8 cellular contexts compared by ENCODE assay signal in the genomic region with DNA sequence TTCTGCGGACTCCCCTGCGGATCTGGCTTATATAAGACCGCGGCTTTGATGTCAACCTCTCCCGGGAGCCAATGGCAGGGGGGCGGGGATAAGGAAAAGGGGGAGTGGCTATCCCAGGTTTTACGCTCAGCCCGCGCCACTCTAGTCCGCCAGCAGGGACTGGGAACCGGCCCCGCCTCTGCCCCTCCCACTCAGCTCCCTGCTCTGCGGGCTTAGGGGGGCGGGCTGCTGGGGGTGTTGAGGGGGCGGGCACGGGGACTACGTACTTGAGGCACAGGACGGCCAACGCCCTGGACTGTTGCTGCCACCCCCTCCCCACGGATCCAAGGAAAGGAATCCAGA. TPM values are rescaled to one million over a fixed set of nuclear protein-coding genes. Genes with fewer than 3 reads are reported as not detected.
A peak's percentile ranks its signal among the peaks of the same experiment; 100 is the strongest.
DNase-seq lines count a peak whose midpoint lies in the region; ATAC-seq, FAIRE-seq and TF ChIP-seq lines count a peak whose summit lies in the region.

Gene HAND1, minus strand, starts transcription at position 4 of the 342 bp plus-strand sequence. CDS start 219 bp downstream, outside the sequence.

- peak within 1 kb of the TSS; percentile 37 for H3K27ac Mint-ChIP-seq in activated CD8-positive, alpha-beta T cell treated with anti-CD3 and anti-CD28 coated beads, Interleukin-2, amount 10 ng/mL, durations not matched to agents 7 days and 5 days

- H3K36me3 ChIP-seq in A673 (ENCODE audit: insufficient read depth, low read length, poor library complexity, severe bottlenecking) (no peaks in the 10 kb centered on the region), thoracic aorta (no peaks in the 10 kb centered on the region)

- CTCF ChIA-PET in A673 (lab: Charles Lee) = interaction anchor here (0.6 kb wide), 2 partner anchors 114 to 760 kb away, joined by 3 to 9 read pairs; no protein-coding TSS in a partner anchor
- CTCF ChIA-PET in activated CD8-positive, alpha-beta T cell treated with anti-CD3 and anti-CD28 coated beads, Interleukin-2, amount 10 ng/mL, durations not matched to agents 7 days and 5 days (lab: Charles Lee) = no interaction called here

- intact Hi-C loops in A673 (cut with micrococcal nuclease; ENCODE audit: unreplicated experiment) = no loop called here

- H3K36me3 Mint-ChIP-seq in activated CD8-positive, alpha-beta T cell treated with anti-CD3 and anti-CD28 coated beads, Interleukin-2, amount 10 ng/mL, durations not matched to agents 7 days and 5 days (ENCODE audit: low read depth) = peaks cover 2% of the 10 kb centered on the region

- DNase-seq in A673 (ENCODE audit: low spot score) (peak; percentile 62), HTR-8/SVneo (ENCODE audit: insufficient read length, low spot score) (peak; percentile 67), thoracic aorta (ENCODE audit: low spot score) (no peak)
- no peak for DNase-seq in activated CD8-positive, alpha-beta T cell treated with anti-CD3 and anti-CD28 coated beads, Interleukin-2, amount 10 ng/mL, durations not matched to agents 7 days and 5 days
- DNase-seq in stimulated activated naive CD4-positive, alpha-beta T cell (lab: John Stamatoyannopoulos, UW) = no peak

- peak within 1 kb of the TSS; percentile 31 for H3K4me3 ChIP-seq in A673 (ENCODE audit: low read depth, low read length, poor library complexity, severe bottlenecking)
- peak within 1 kb of the TSS; percentile 58 for H3K4me3 ChIP-seq in iPS-18c (ENCODE audit: insufficient read depth, low read depth, low read length)
- H3K4me3 ChIP-seq in thoracic aorta = peak within 1 kb of the TSS; percentile 68

- H3K4me1 Mint-ChIP-seq in activated CD8-positive, alpha-beta T cell treated with anti-CD3 and anti-CD28 coated beads, Interleukin-2, amount 10 ng/mL, durations not matched to agents 7 days and 5 days (ENCODE audit: low read depth) = peaks cover 28% of the 10 kb centered on the region

- FAIRE-seq in HTR-8/SVneo (lab: Jason Lieb, UNC) = no peak

- TF ChIP-seq CTCF in A673 (conservative IDR thresholded peaks at IDR 0.05; ENCODE audit: low read depth, low read length) = no peak
- no peak for TF ChIP-seq CTCF in thoracic aorta (IDR thresholded peaks at IDR 0.05)

- POLR2A ChIA-PET in A673 (lab: Charles Lee; ENCODE audit: low non-redundant PET) = no interaction called here
- POLR2A ChIA-PET in activated CD8-positive, alpha-beta T cell treated with anti-CD3 and anti-CD28 coated beads, Interleukin-2, amount 10 ng/mL, durations not matched to agents 7 days and 5 days (lab: Charles Lee) = no interaction called here

- H3K27ac ChIP-seq in A673 (ENCODE audit: low read depth, low read length, poor library complexity, severe bottlenecking) = no peak within 1 kb of the TSS
- no peak within 1 kb of the TSS for H3K27ac ChIP-seq in thoracic aorta

- peaks cover 100% of the 10 kb centered on the region for H3K27me3 ChIP-seq in A673 (replicated peaks; ENCODE audit: insufficient read depth, low read depth, low read length, poor library complexity)
- H3K27me3 ChIP-seq in thoracic aorta (replicated peaks; ENCODE audit: insufficient read depth) = peaks cover 85% of the 10 kb centered on the region

- peak within 1 kb of the TSS; percentile 7 for H3K4me3 Mint-ChIP-seq in activated CD8-positive, alpha-beta T cell treated with anti-CD3 and anti-CD28 coated beads, Interleukin-2, amount 10 ng/mL, durations not matched to agents 7 days and 5 days

- peaks cover 90% of the 10 kb centered on the region for H3K27me3 Mint-ChIP-seq in activated CD8-positive, alpha-beta T cell treated with anti-CD3 and anti-CD28 coated beads, Interleukin-2, amount 10 ng/mL, durations not matched to agents 7 days and 5 days (ENCODE audit: low read depth)

- H3K4me1 ChIP-seq in A673 (ENCODE audit: insufficient read depth, low read length, poor library complexity, severe bottlenecking) (peaks cover 4% of the 10 kb centered on the region), thoracic aorta (ENCODE audit: control insufficient read depth in 1 of 2, low read depth in 2 of 2) (peaks cover 41 to 56% of the 10 kb centered on the region in 2 donors)

- no peaks in the 10 kb centered on the region for H3K9me3 Mint-ChIP-seq in activated CD8-positive, alpha-beta T cell treated with anti-CD3 and anti-CD28 coated beads, Interleukin-2, amount 10 ng/mL, durations not matched to agents 7 days and 5 days (ENCODE audit: insufficient read depth)

- BruUV-seq in A673 (replicated peaks; lab: Mats Ljungman, UMichigan) = no TSS peak

- no peaks in the 10 kb centered on the region for H3K9me3 ChIP-seq in A673 (ENCODE audit: low read depth, low read length, poor library complexity, severe bottlenecking)
- H3K9me3 ChIP-seq in iPS-18c (ENCODE audit: control insufficient read depth, insufficient read depth, low read length) = peaks cover 4% of the 10 kb centered on the region
- no peaks in the 10 kb centered on the region for H3K9me3 ChIP-seq in thoracic aorta

- ATAC-seq in activated CD8-positive, alpha-beta T cell treated with anti-CD3 and anti-CD28 coated beads, Interleukin-2, amount 10 ng/mL, durations not matched to agents 7 days and 5 days = no peak
- ATAC-seq in thoracic aorta (ENCODE audit: insufficient number of reproducible peaks, low FRiP score, low read depth) (no peak), GM18502 (IDR thresholded peaks at IDR 0.05; ENCODE audit: poor library complexity, unreplicated experiment) (no peak), HG02798 (IDR thresholded peaks at IDR 0.05; ENCODE audit: poor library complexity, unreplicated experiment) (no peak)

RNA-seq across cellular contexts. Expression of gene HAND1, which starts in this region (rescaled TPM):
- total RNA-seq in A673 (2021) (not detected in 2 replicates), thoracic aorta (not detected)
- total RNA-seq in activated CD8-positive, alpha-beta T cell treated with anti-CD3 and anti-CD28 coated beads, Interleukin-2, amount 10 ng/mL, durations not matched to agents 7 days and 5 days = not detected

Comparison
In these comparisons a context has a peak if more than half of its experiments do, and no peak if none do; other contexts are left out.
1. Peak in DNase-seq and H3K4me3 ChIP-seq in A673; RNA of the gene not detected or under 1 TPM.